Comparison of ENCODE assay signal across 1 cellular context in genomic region chr5:178328826-178329225, GRCh38.
TF ChIP-seq lines count a peak whose summit lies in the region.

No MANE protein-coding gene starts in this region.

TF ChIP-seq in GM23338, 12 proteins besides CTCF, POLR2A, EP300 and RAD21:
- TF ChIP-seq ZNF462 (CRISPR knock-in tag; IDR thresholded peaks at IDR 0.05) (no peak), STAT1 (IDR thresholded peaks at IDR 0.05; ENCODE audit: unreplicated experiment) (no peak), EZH2phosphoT487 (IDR thresholded peaks at IDR 0.05; ENCODE audit: unreplicated experiment) (no peak), JUNB (IDR thresholded peaks at IDR 0.05; ENCODE audit: unreplicated experiment) (no peak), POLR2AphosphoS5 (IDR thresholded peaks at IDR 0.05; ENCODE audit: low read depth) (no peak), ETS1 (IDR thresholded peaks at IDR 0.05) (no peak)
TF ChIP-seq in GM23338: peak in this region for 0.
